Comparison of ENCODE assay signal across 17 cellular contexts in the genomic region with DNA sequence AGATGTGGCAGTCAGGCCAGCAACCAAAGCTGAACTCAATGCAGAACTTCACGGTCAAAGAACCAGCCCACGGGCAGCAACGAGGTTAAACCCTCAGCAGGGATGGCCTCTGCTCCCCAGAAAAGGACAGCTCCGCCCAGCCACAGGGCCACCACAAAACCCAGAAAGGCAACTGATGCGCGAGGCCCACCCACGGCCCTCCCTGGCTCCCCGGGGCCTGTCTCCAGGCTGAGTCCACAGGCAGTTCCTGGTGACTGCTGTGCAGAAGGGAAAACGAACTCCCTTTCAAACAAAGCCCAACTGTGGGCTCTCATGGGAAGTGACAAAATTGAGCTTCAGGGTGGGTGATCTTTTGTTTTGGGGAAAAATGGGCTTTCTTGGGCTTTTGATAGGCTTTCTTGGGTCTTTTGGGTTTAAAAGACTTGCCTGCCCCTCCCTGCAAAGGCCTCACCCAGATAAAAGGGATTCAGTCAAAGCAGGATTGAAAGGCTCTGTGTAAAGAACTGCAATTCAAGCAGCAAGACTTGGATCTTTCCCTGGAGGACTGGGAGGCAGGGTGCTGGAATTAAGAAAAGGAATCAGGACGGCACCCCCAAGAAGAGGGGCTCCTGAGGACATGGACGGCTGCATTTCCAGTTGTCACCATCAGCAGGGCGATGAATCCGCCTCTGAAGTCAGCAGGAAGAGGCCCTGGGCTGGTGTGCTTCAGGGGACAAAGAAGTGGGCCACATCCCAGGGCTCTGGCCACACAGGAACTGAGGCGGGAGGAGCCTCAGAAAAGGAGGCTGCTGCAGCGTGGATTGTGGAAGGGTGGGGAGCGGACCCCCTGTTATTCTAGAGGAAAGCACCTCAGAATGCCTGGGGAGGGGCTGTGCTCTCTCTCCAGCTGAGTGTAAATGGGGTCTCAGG.
A peak's percentile ranks its signal among the peaks of the same experiment; 100 is the strongest.
DNase-seq lines count a peak whose midpoint lies in the region; ATAC-seq and FAIRE-seq lines count a peak whose summit lies in the region.
"Had no signal": no experiment of that assay in that cellular context is flagged by ENCODE, and none has a peak within 500 bp of the region (broad histone marks: within the 10 kb centered on the region; RNA-seq: fewer than 3 reads in every experiment).

No MANE protein-coding gene starts in this region.

- H3K4me1 Mint-ChIP-seq in activated CD4-positive, alpha-beta T cell treated with anti-CD3 and anti-CD28 coated beads, Interleukin-2, amount 10 ng/mL, durations not matched to agents 24 days and 14 days: peaks cover 41% of the 10 kb centered on the region
- peaks cover 61 to 75% (median 69%) of the 10 kb centered on the region in 3 donors for H3K4me1 Mint-ChIP-seq in T-cell
- peaks cover 60% of the 10 kb centered on the region for H3K4me1 Mint-ChIP-seq in central memory CD8-positive, alpha-beta T cell

- ATAC-seq in T-cell (replicated peaks in 1 of 4) (no peak), sciatic nerve (no peak), left colon (no peak), GM19035 (IDR thresholded peaks at IDR 0.05; ENCODE audit: unreplicated experiment) (no peak)
- ATAC-seq in central memory CD8-positive, alpha-beta T cell (replicated peaks; ENCODE audit: extremely low read depth, poor library complexity, severe bottlenecking): no peak
- ATAC-seq: left ventricle myocardium superior had no signal

- peak overlapping the region; percentile 51 for H3K4me3 Mint-ChIP-seq in activated CD4-positive, alpha-beta T cell treated with anti-CD3 and anti-CD28 coated beads, Interleukin-2, amount 10 ng/mL, durations not matched to agents 24 days and 14 days
- peak overlapping the region; percentile 18 to 48 (median 40) for H3K4me3 Mint-ChIP-seq in T-cell
- H3K4me3 Mint-ChIP-seq in central memory CD8-positive, alpha-beta T cell: peak overlapping the region; percentile 40

- no peak for FAIRE-seq in frontal cortex (lab: Jason Lieb, UNC)
- FAIRE-seq: D721Med had no signal

- POLR2A ChIA-PET in T-cell (lab: Charles Lee): no interaction called here

- H3K9me3 Mint-ChIP-seq in activated CD4-positive, alpha-beta T cell treated with anti-CD3 and anti-CD28 coated beads, Interleukin-2, amount 10 ng/mL, durations not matched to agents 24 days and 14 days: peaks cover 8% of the 10 kb centered on the region
- H3K9me3 Mint-ChIP-seq in T-cell: no peaks in the 10 kb centered on the region
- no peaks in the 10 kb centered on the region for H3K9me3 Mint-ChIP-seq in central memory CD8-positive, alpha-beta T cell

- no peaks in the 10 kb centered on the region for H3K27me3 Mint-ChIP-seq in activated CD4-positive, alpha-beta T cell treated with anti-CD3 and anti-CD28 coated beads, Interleukin-2, amount 10 ng/mL, durations not matched to agents 24 days and 14 days
- H3K27me3 Mint-ChIP-seq in T-cell: no peaks in the 10 kb centered on the region
- H3K27me3 Mint-ChIP-seq in central memory CD8-positive, alpha-beta T cell: no peaks in the 10 kb centered on the region

- H3K36me3 Mint-ChIP-seq in activated CD4-positive, alpha-beta T cell treated with anti-CD3 and anti-CD28 coated beads, Interleukin-2, amount 10 ng/mL, durations not matched to agents 24 days and 14 days (ENCODE audit: low read depth): peaks cover 2% of the 10 kb centered on the region
- no peaks in the 10 kb centered on the region for H3K36me3 Mint-ChIP-seq in T-cell
- no peaks in the 10 kb centered on the region for H3K36me3 Mint-ChIP-seq in central memory CD8-positive, alpha-beta T cell (ENCODE audit: insufficient read depth)

- peak overlapping the region; percentile 71 for H3K27ac Mint-ChIP-seq in activated CD4-positive, alpha-beta T cell treated with anti-CD3 and anti-CD28 coated beads, Interleukin-2, amount 10 ng/mL, durations not matched to agents 24 days and 14 days
- peak overlapping the region; percentile 72 to 96 for H3K27ac Mint-ChIP-seq in T-cell
- peak overlapping the region; percentile 84 for H3K27ac Mint-ChIP-seq in central memory CD8-positive, alpha-beta T cell (ENCODE audit: low read depth)

- peak; percentile 67 for DNase-seq in activated CD4-positive, alpha-beta T cell treated with anti-CD3 and anti-CD28 coated beads, Interleukin-2, amount 10 ng/mL, durations not matched to agents 24 days and 14 days
- no peak for DNase-seq in activated CD4-positive, alpha-beta T cell treated with anti-CD3 and anti-CD28 coated beads for 1 hour
- DNase-seq in T-cell (peak in 8 of 34 experiments; percentile 4 to 40 (median 6)), sciatic nerve (ENCODE audit: low spot score) (peak; percentile 32), frontal cortex (ENCODE audit: low spot score in 2 of 2) (no peak), left colon (no peak)
- DNase-seq in central memory CD8-positive, alpha-beta T cell (ENCODE audit: low spot score in 2 of 2): no peak
- DNase-seq: amniotic stem cell, cortex of kidney, esophagus squamous epithelium, GOT3, Karpas-422, left ventricle myocardium superior, NCI-H1436 treated with DMSO at 0.1 percent for 48 hours, NCI-H524 had no signal

- CTCF ChIA-PET in T-cell (lab: Charles Lee): no interaction called here

- intact Hi-C loops in activated CD4-positive, alpha-beta T cell treated with anti-CD3 and anti-CD28 coated beads, Interleukin-2, amount 10 ng/mL, durations not matched to agents 24 days and 14 days (cut with micrococcal nuclease): no loop called here
- intact Hi-C loops in sciatic nerve (cut with DNase I) (no loop called here), left colon (cut with DNase I, micrococcal nuclease) (no loop called here)

Comparison
In these comparisons a context has a peak if more than half of its experiments do, and no peak if none do; other contexts are left out.
1. DNase-seq: peak in activated CD4-positive, alpha-beta T cell treated with anti-CD3 and anti-CD28 coated beads, Interleukin-2, amount 10 ng/mL, durations not matched to agents 24 days and 14 days (single experiment) and sciatic nerve (single experiment); none in activated CD4-positive, alpha-beta T cell treated with anti-CD3 and anti-CD28 coated beads for 1 hour (single experiment), central memory CD8-positive, alpha-beta T cell (0 of 2), frontal cortex (0 of 2) and left colon (0 of 2).
2. Peak in every context shown above with its lines, with median percentiles within 50 percentile points of each other: H3K27ac Mint-ChIP-seq and H3K4me3 Mint-ChIP-seq.